ENCODE assay signal across 16 cellular contexts in genomic region chr10:129259128-129259527, GRCh38.
"Had no signal": no experiment of that assay in that cellular context is flagged by ENCODE, and none has a peak within 500 bp of the region (broad histone marks: within the 10 kb centered on the region; RNA-seq: fewer than 3 reads in every experiment).

No MANE protein-coding gene starts in this region.

- H3K27me3 ChIP-seq: colonic mucosa, foreskin keratinocyte, neural progenitor cell, testis, vagina had no signal

- DNase-seq: activated CD4-positive, alpha-beta memory T cell treated with anti-CD3 and anti-CD28 coated beads, Interleukin-2, amount 10 ng/mL, durations not matched to agents 7 days and 5 days; activated CD4-positive, alpha-beta T cell treated with anti-CD3 and anti-CD28 coated beads for 36 hours; activated naive CD8-positive, alpha-beta T cell treated with anti-CD3 and anti-CD28 coated beads, Interleukin-2, amount 50 U/mL, for 24 hours; activated T-cell treated with anti-CD3 and anti-CD28 coated beads, Interleukin-2, amount 50 U/mL, for 72 hours; caudate nucleus; colonic mucosa; effector memory CD8-positive, alpha-beta T cell; foreskin keratinocyte; pancreas; T-helper 9 cell; testis had no signal

- H3K36me3 ChIP-seq: colonic mucosa, neural progenitor cell, pancreas, vagina had no signal

- H3K4me3 ChIP-seq: colonic mucosa, neural progenitor cell, pancreas, smooth muscle cell, testis, vagina had no signal

- H3K9me3 ChIP-seq: colonic mucosa, pancreas, testis, vagina had no signal

- ATAC-seq: activated CD4-positive, alpha-beta T cell treated with anti-CD3 and anti-CD28 coated beads for 36 hours; activated naive CD8-positive, alpha-beta T cell treated with anti-CD3 and anti-CD28 coated beads, Interleukin-2, amount 50 U/mL, for 24 hours; activated T-cell treated with anti-CD3 and anti-CD28 coated beads, Interleukin-2, amount 50 U/mL, for 72 hours; effector memory CD8-positive, alpha-beta T cell; foreskin keratinocyte; pancreas; stimulated activated memory B cell treated with anti-CD40 and anti-IgM and Interleukin-4, amounts not matched to agents 10 μg/mL and 1 μg/mL and 100 μg/mL, for 72 hours had no signal

- H3K27ac ChIP-seq: colonic mucosa, foreskin keratinocyte, neural progenitor cell, pancreas, testis, vagina, VCaP had no signal

- H3K4me1 ChIP-seq: colonic mucosa, foreskin keratinocyte, neural progenitor cell, pancreas, testis, vagina had no signal

- H3K4me2 ChIP-seq: neural progenitor cell, smooth muscle cell had no signal

- H3K9ac ChIP-seq: neural progenitor cell had no signal
